ENCODE assay signal across 16 cellular contexts in genomic region chr2:86809481-86810121, GRCh38. TPM values are rescaled to one million over a fixed set of nuclear protein-coding genes. Genes with fewer than 3 reads are reported as not detected.
DNase-seq lines count a peak whose midpoint lies in the region; ATAC-seq and TF ChIP-seq lines count a peak whose summit lies in the region.
"Had no signal": no experiment of that assay in that cellular context is flagged by ENCODE, and none has a peak within 500 bp of the region (broad histone marks: within the 10 kb centered on the region; RNA-seq: fewer than 3 reads in every experiment).

No MANE protein-coding gene starts in this region.

- no peak overlapping the region for H3K27ac ChIP-seq in fibroblast of lung (ENCODE audit: insufficient read depth, low read length)
- H3K27ac ChIP-seq: 22Rv1, gastroesophageal sphincter had no signal

- H3K9ac ChIP-seq in fibroblast of lung (ENCODE audit: insufficient read depth, low read length): no peak overlapping the region

- H3K36me3 ChIP-seq in fibroblast of lung (ENCODE audit: control insufficient read depth, insufficient read depth, low read length): no peaks in the 10 kb centered on the region
- H3K36me3 ChIP-seq: gastroesophageal sphincter had no signal

- H3K79me2 ChIP-seq in fibroblast of lung (ENCODE audit: control insufficient read depth, insufficient read depth, low read length): no peaks in the 10 kb centered on the region

- no peak for DNase-seq in T-helper 1 cell
- peak; percentile 19 for DNase-seq in activated T-cell treated with anti-CD3 and anti-CD28 coated beads, Interleukin-2, amount 50 U/mL, for 4 hours
- no peak for DNase-seq in fibroblast of lung (ENCODE audit: low read depth in 2 of 2)
- peak; percentile 58 for DNase-seq in stimulated activated naive CD8-positive, alpha-beta T cell treated with anti-CD3 and anti-CD28 coated beads, Interleukin-15, Interleukin-2, amounts not matched to agents 100 U/mL and 50 U/mL, for 24 hours
- DNase-seq in NOMO-1 treated with dmso at 0.1 percent for 144 hours (lab: John Stamatoyannopoulos, UW; ENCODE audit: unreplicated experiment): no peak
- no peak for DNase-seq in SKM-1 (lab: John Stamatoyannopoulos, UW; ENCODE audit: unreplicated experiment)
- no peak for DNase-seq in UCSD-AML1 (lab: John Stamatoyannopoulos, UW; ENCODE audit: unreplicated experiment)
- DNase-seq: activated CD4-positive, CD25-positive, alpha-beta regulatory T cell treated with anti-CD3 and anti-CD28 coated beads, Interleukin-2, amount 50 U/mL, for 72 hours; NCI-H1930; nephron progenitor cell had no signal

- peak overlapping the region; percentile 13 for H3K4me2 ChIP-seq in fibroblast of lung (ENCODE audit: extremely low read depth, insufficient read depth, low read length)

- no peak for TF ChIP-seq CTCF in fibroblast of lung (conservative IDR thresholded peaks at IDR 0.05 in 1 of 2, IDR thresholded peaks at IDR 0.05 in 1 of 2; ENCODE audit: low read depth in 1 of 2, low read length in 2 of 2)

- no peaks in the 10 kb centered on the region for H3K36me3 Mint-ChIP-seq in T-helper 1 cell treated with Interleukin-12 subunit alpha and Interleukin-12 subunit beta and Interleukin-4 antibody, amounts not matched to agents 30 μg/mL and 1 μg/mL, for 36 hours (ENCODE audit: low read depth)
- H3K36me3 Mint-ChIP-seq in activated T-cell treated with anti-CD3 and anti-CD28 coated beads, Interleukin-2, amount 50 U/mL, for 4 hours (ENCODE audit: insufficient read depth): no peaks in the 10 kb centered on the region
- H3K36me3 Mint-ChIP-seq: type B pancreatic cell had no signal

- H3K4me3 Mint-ChIP-seq in T-helper 1 cell treated with Interleukin-12 subunit alpha and Interleukin-12 subunit beta and Interleukin-4 antibody, amounts not matched to agents 30 μg/mL and 1 μg/mL, for 36 hours: peak overlapping the region; percentile 43
- H3K4me3 Mint-ChIP-seq in activated T-cell treated with anti-CD3 and anti-CD28 coated beads, Interleukin-2, amount 50 U/mL, for 4 hours: peak overlapping the region; percentile 68

- H4K20me1 ChIP-seq in fibroblast of lung (ENCODE audit: control insufficient read depth, extremely low read depth, insufficient read depth, low read length): no peaks in the 10 kb centered on the region

- no peak overlapping the region for H2AFZ ChIP-seq in fibroblast of lung (ENCODE audit: low read length)

- peak overlapping the region; percentile 15 for H3K27ac Mint-ChIP-seq in T-helper 1 cell treated with Interleukin-12 subunit alpha and Interleukin-12 subunit beta and Interleukin-4 antibody, amounts not matched to agents 30 μg/mL and 1 μg/mL, for 36 hours
- H3K27ac Mint-ChIP-seq: nephron progenitor cell, type B pancreatic cell had no signal

- no peaks in the 10 kb centered on the region for H3K9me3 ChIP-seq in fibroblast of lung (ENCODE audit: control insufficient read depth, insufficient read depth, low read depth, low read length)
- H3K9me3 ChIP-seq: gastroesophageal sphincter had no signal

- H3K4me1 Mint-ChIP-seq in T-helper 1 cell treated with Interleukin-12 subunit alpha and Interleukin-12 subunit beta and Interleukin-4 antibody, amounts not matched to agents 30 μg/mL and 1 μg/mL, for 36 hours (ENCODE audit: low read depth): peaks cover 20% of the 10 kb centered on the region
- peaks cover 26% of the 10 kb centered on the region for H3K4me1 Mint-ChIP-seq in activated T-cell treated with anti-CD3 and anti-CD28 coated beads, Interleukin-2, amount 50 U/mL, for 4 hours (ENCODE audit: low read depth)

- no peak for ATAC-seq in activated T-cell treated with anti-CD3 and anti-CD28 coated beads, Interleukin-2, amount 50 U/mL, for 4 hours
- ATAC-seq in stimulated activated naive CD8-positive, alpha-beta T cell treated with anti-CD3 and anti-CD28 coated beads, Interleukin-15, Interleukin-2, amounts not matched to agents 100 U/mL and 50 U/mL, for 24 hours: no peak
- ATAC-seq: gastroesophageal sphincter had no signal

- no peaks in the 10 kb centered on the region for H3K9me3 Mint-ChIP-seq in T-helper 1 cell treated with Interleukin-12 subunit alpha and Interleukin-12 subunit beta and Interleukin-4 antibody, amounts not matched to agents 30 μg/mL and 1 μg/mL, for 36 hours
- H3K9me3 Mint-ChIP-seq in activated T-cell treated with anti-CD3 and anti-CD28 coated beads, Interleukin-2, amount 50 U/mL, for 4 hours: no peaks in the 10 kb centered on the region
- H3K9me3 Mint-ChIP-seq: nephron progenitor cell, type B pancreatic cell had no signal

- peaks cover 35% of the 10 kb centered on the region for H3K27me3 ChIP-seq in fibroblast of lung (ENCODE audit: control insufficient read depth, insufficient read depth, low read length)

- peaks cover 2% of the 10 kb centered on the region for H3K4me1 ChIP-seq in fibroblast of lung (ENCODE audit: control insufficient read depth, extremely low read depth, insufficient read depth, low read length)

- no peak overlapping the region for H3K4me3 ChIP-seq in fibroblast of lung (replicated peaks in 1 of 4; ENCODE audit: control extremely low read depth in 1 of 4, insufficient read depth in 1 of 4, low read depth in 3 of 4, low read length in 4 of 4)

- peaks cover 51% of the 10 kb centered on the region for H3K27me3 Mint-ChIP-seq in T-helper 1 cell treated with Interleukin-12 subunit alpha and Interleukin-12 subunit beta and Interleukin-4 antibody, amounts not matched to agents 30 μg/mL and 1 μg/mL, for 36 hours (ENCODE audit: low read depth)
- H3K27me3 Mint-ChIP-seq in activated T-cell treated with anti-CD3 and anti-CD28 coated beads, Interleukin-2, amount 50 U/mL, for 4 hours (ENCODE audit: low read depth): peaks cover 39% of the 10 kb centered on the region

RNA-seq across cellular contexts. Expression of gene CD8A, which starts 18.9 kb away (rescaled TPM):
- 100 to 1,000 TPM in 1 of 3 donors, 10 to 100 TPM in 2; 36.9 to 101 (median 78.6) TPM for total RNA-seq in activated T-cell treated with anti-CD3 and anti-CD28 coated beads, Interleukin-2, amount 50 U/mL, for 4 hours
- total RNA-seq in fibroblast of lung: not detected in 2 replicates
- not detected in 2 replicates for polyA plus RNA-seq in fibroblast of lung
- not detected in 2 replicates for polyA plus RNA-seq in fibroblast of lung (2012)
- not detected in 2 replicates for polyA minus RNA-seq in fibroblast of lung (ENCODE audit: low replicate concordance)
- total RNA-seq: skeletal muscle tissue had no signal

RNA-seq across cellular contexts. Expression of gene CD8B, which starts 52.1 kb away (rescaled TPM):
- 10 to 100 TPM; 11.7 to 47.4 (median 38.7) TPM for total RNA-seq in activated T-cell treated with anti-CD3 and anti-CD28 coated beads, Interleukin-2, amount 50 U/mL, for 4 hours
- total RNA-seq in fibroblast of lung: not detected in 2 replicates
- not detected in 2 replicates for polyA plus RNA-seq in fibroblast of lung
- polyA plus RNA-seq in fibroblast of lung (2012): not detected in 2 replicates
- not detected in 2 replicates for polyA minus RNA-seq in fibroblast of lung (ENCODE audit: low replicate concordance)
- total RNA-seq: SK-MEL-5 had no signal

Comparison
In these comparisons a context has a peak if more than half of its experiments do, and no peak if none do; other contexts are left out.
1. DNase-seq: peak in activated T-cell treated with anti-CD3 and anti-CD28 coated beads, Interleukin-2, amount 50 U/mL, for 4 hours (single experiment) and stimulated activated naive CD8-positive, alpha-beta T cell treated with anti-CD3 and anti-CD28 coated beads, Interleukin-15, Interleukin-2, amounts not matched to agents 100 U/mL and 50 U/mL, for 24 hours (single experiment); none in T-helper 1 cell (0 of 5), fibroblast of lung (0 of 2), NOMO-1 treated with dmso at 0.1 percent for 144 hours (single experiment), SKM-1 (single experiment) and UCSD-AML1 (single experiment).
2. RNA of gene CD8A, which starts 18.9 kb away (total RNA-seq): 36.9 to 101 TPM in activated T-cell treated with anti-CD3 and anti-CD28 coated beads, Interleukin-2, amount 50 U/mL, for 4 hours; not detected in fibroblast of lung; every median in the first group is over 10 times any median in the second.
3. RNA of gene CD8B, which starts 52.1 kb away (total RNA-seq): 11.7 to 47.4 TPM in activated T-cell treated with anti-CD3 and anti-CD28 coated beads, Interleukin-2, amount 50 U/mL, for 4 hours; not detected in fibroblast of lung; every median in the first group is over 10 times any median in the second.